ENCODE assay signal across 9 cellular contexts in the genomic region with DNA sequence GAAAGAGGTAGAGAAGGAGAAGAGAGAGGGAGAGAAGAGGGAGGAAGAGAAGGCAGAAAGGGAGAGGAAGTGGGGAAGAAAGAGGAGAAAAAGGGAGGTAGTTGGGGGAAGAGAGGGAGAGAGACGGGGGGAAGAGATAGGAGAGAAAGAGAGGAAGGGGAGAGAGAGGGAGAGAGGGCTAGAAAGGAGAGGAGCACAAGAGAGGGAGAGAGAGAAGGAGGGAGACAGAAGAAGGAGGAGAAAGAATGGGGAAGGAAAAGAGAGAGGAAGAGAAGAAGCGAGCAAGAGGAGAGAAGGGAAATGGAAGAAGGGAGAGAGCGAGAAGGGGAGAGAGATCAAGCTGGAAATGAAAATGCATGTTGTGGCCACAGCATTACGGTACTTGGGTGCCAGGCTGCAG.
"Had no signal": no experiment of that assay in that cellular context is flagged by ENCODE, and none has a peak within 500 bp of the region (broad histone marks: within the 10 kb centered on the region; RNA-seq: fewer than 3 reads in every experiment).

No MANE protein-coding gene starts in this region.

- H3K4me3 Mint-ChIP-seq: GM23338 had no signal

- H3K4me1 ChIP-seq: HAP-1 had no signal

- H3K4me1 Mint-ChIP-seq: GM23338 had no signal

- H3K4me2 ChIP-seq: GM23338, KMS-11 had no signal

- H3K9ac ChIP-seq: KMS-11 had no signal

- H3K27ac Mint-ChIP-seq: GM23338 had no signal

- H3K4me3 ChIP-seq: GM23338, HAP-1 had no signal

- H3K27ac ChIP-seq: KMS-11 had no signal

- FAIRE-seq: HTR-8/SVneo had no signal

- H2AFZ ChIP-seq: GM23338 had no signal

- DNase-seq: H7, IMR-90, Karpas-422, KBM-7 had no signal

- ATAC-seq: GM23338, HCT116 had no signal

- H3K36me3 ChIP-seq: HAP-1 had no signal

- H3K9me3 ChIP-seq: HAP-1 had no signal
